1 cellular context compared by ENCODE assay signal in the genomic region with DNA sequence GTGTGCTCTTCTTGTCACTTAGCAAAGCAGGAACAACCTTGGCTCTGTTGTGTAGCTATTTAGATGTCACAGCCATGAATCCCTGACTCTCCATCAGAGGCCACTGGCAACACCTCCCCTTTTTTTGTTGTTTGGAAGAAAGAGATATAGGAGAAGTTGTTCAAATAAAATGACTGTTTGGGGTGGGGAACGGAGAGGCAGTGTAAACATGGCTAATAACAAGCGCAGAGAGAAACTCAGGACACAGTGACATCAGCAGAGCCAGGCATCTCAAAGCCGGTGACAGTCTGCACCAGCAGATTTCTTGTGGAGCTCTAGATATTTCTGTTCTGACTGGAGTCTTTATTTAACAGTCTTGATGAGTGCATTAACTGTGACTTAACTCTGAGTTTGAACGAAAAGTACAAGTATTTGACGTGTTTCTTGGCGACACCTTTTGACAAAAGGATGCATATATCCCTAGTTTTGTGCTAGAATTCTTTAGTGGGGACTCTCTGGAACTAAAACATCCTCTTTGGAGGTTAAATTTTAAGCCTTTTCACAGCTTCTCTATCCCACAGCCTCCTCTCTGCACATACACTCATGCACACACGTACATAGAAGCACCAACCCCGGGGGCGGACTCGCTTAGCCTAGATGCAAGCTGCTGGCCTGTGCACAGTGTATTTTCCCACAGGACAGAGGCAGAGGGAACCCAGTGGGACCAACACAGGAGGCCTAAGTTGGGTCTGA.
TF ChIP-seq lines count a peak whose summit lies in the region.

No MANE protein-coding gene starts in this region.

TF ChIP-seq in HepG2, 621 proteins besides CTCF, POLR2A, EP300 and RAD21 (continued from another document and continues in another):
- TF ChIP-seq TBX2 (CRISPR knock-in tag; IDR thresholded peaks at IDR 0.05; ENCODE audit: borderline replicate concordance) (peak; percentile 38; the same call in 1 of the 2 replicates), PTBP1 (IDR thresholded peaks at IDR 0.05; ENCODE audit: low read depth, low read length, poor library complexity, severe bottlenecking) (no peak), HNF1A (IDR thresholded peaks at IDR 0.05; ENCODE audit: low read depth) (0 out of 2 replicates have a peak, but pooled peaks have one; percentile 36), HNF1A (CRISPR knock-in tag; IDR thresholded peaks at IDR 0.05; ENCODE audit: borderline replicate concordance) (no peak), ZNF367 (CRISPR knock-in tag; IDR thresholded peaks at IDR 0.05; ENCODE audit: borderline replicate concordance) (no peak), ZNF672 (CRISPR knock-in tag; IDR thresholded peaks at IDR 0.05) (no peak), ZNF879 (CRISPR knock-in tag; IDR thresholded peaks at IDR 0.05) (no peak), POGZ (CRISPR knock-in tag; IDR thresholded peaks at IDR 0.05) (no peak), ZNF337 (CRISPR knock-in tag; IDR thresholded peaks at IDR 0.05; ENCODE audit: borderline replicate concordance, low read depth) (0 out of 2 replicates have a peak, but pooled peaks have one; percentile 19), BCL3 (CRISPR knock-in tag; IDR thresholded peaks at IDR 0.05) (0 out of 2 replicates have a peak, but pooled peaks have one; percentile 3), ZNF746 (CRISPR knock-in tag; IDR thresholded peaks at IDR 0.05) (no peak), MED8 (CRISPR knock-in tag; IDR thresholded peaks at IDR 0.05; ENCODE audit: insufficient replicate concordance) (no peak), SP2 (CRISPR knock-in tag; IDR thresholded peaks at IDR 0.05) (no peak), NFE2 (CRISPR knock-in tag; IDR thresholded peaks at IDR 0.05) (no peak), SMYD3 (CRISPR knock-in tag; IDR thresholded peaks at IDR 0.05) (no peak), ZNF460 (CRISPR knock-in tag; IDR thresholded peaks at IDR 0.05; ENCODE audit: borderline replicate concordance) (no peak), ZNF724P (CRISPR knock-in tag; IDR thresholded peaks at IDR 0.05; ENCODE audit: borderline replicate concordance) (no peak), HNRNPL (IDR thresholded peaks at IDR 0.05; ENCODE audit: low read depth, low read length) (no peak), KMT2B (CRISPR knock-in tag; IDR thresholded peaks at IDR 0.05) (no peak), GLI4 (CRISPR knock-in tag; IDR thresholded peaks at IDR 0.05; ENCODE audit: borderline replicate concordance) (no peak), PRDM10 (CRISPR knock-in tag; IDR thresholded peaks at IDR 0.05; ENCODE audit: low read depth) (no peak), ZNF740 (CRISPR knock-in tag; IDR thresholded peaks at IDR 0.05) (no peak), CHCHD3 (CRISPR knock-in tag; IDR thresholded peaks at IDR 0.05) (no peak), ZNF264 (CRISPR knock-in tag; IDR thresholded peaks at IDR 0.05) (no peak)
- TF ChIP-seq, protein P1, sequence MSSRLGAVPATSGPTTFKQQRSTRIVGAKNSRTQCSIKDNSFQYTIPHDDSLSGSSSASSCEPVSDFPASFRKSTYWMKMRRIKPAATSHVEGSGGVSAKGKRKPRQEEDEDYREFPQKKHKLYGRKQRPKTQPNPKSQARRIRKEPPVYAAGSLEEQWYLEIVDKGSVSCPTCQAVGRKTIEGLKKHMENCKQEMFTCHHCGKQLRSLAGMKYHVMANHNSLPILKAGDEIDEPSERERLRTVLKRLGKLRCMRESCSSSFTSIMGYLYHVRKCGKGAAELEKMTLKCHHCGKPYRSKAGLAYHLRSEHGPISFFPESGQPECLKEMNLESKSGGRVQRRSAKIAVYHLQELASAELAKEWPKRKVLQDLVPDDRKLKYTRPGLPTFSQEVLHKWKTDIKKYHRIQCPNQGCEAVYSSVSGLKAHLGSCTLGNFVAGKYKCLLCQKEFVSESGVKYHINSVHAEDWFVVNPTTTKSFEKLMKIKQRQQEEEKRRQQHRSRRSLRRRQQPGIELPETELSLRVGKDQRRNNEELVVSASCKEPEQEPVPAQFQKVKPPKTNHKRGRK (CRISPR knock-in tag; IDR thresholded peaks at IDR 0.05) = no peak
- TF ChIP-seq, protein P2, sequence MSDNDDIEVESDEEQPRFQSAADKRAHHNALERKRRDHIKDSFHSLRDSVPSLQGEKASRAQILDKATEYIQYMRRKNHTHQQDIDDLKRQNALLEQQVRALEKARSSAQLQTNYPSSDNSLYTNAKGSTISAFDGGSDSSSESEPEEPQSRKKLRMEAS (IDR thresholded peaks at IDR 0.05) = no peak
- TF ChIP-seq, protein P3, sequence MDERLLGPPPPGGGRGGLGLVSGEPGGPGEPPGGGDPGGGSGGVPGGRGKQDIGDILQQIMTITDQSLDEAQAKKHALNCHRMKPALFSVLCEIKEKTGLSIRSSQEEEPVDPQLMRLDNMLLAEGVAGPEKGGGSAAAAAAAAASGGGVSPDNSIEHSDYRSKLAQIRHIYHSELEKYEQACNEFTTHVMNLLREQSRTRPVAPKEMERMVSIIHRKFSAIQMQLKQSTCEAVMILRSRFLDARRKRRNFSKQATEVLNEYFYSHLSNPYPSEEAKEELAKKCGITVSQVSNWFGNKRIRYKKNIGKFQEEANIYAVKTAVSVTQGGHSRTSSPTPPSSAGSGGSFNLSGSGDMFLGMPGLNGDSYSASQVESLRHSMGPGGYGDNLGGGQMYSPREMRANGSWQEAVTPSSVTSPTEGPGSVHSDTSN (CRISPR knock-in tag; IDR thresholded peaks at IDR 0.05) = peak; percentile 28; the same call in 1 of the 2 replicates
- TF ChIP-seq, protein P4, sequence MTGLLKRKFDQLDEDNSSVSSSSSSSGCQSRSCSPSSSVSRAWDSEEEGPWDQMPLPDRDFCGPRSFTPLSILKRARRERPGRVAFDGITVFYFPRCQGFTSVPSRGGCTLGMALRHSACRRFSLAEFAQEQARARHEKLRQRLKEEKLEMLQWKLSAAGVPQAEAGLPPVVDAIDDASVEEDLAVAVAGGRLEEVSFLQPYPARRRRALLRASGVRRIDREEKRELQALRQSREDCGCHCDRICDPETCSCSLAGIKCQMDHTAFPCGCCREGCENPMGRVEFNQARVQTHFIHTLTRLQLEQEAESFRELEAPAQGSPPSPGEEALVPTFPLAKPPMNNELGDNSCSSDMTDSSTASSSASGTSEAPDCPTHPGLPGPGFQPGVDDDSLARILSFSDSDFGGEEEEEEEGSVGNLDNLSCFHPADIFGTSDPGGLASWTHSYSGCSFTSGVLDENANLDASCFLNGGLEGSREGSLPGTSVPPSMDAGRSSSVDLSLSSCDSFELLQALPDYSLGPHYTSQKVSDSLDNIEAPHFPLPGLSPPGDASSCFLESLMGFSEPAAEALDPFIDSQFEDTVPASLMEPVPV (CRISPR knock-in tag; IDR thresholded peaks at IDR 0.05) = no peak
- TF ChIP-seq, protein P5, sequence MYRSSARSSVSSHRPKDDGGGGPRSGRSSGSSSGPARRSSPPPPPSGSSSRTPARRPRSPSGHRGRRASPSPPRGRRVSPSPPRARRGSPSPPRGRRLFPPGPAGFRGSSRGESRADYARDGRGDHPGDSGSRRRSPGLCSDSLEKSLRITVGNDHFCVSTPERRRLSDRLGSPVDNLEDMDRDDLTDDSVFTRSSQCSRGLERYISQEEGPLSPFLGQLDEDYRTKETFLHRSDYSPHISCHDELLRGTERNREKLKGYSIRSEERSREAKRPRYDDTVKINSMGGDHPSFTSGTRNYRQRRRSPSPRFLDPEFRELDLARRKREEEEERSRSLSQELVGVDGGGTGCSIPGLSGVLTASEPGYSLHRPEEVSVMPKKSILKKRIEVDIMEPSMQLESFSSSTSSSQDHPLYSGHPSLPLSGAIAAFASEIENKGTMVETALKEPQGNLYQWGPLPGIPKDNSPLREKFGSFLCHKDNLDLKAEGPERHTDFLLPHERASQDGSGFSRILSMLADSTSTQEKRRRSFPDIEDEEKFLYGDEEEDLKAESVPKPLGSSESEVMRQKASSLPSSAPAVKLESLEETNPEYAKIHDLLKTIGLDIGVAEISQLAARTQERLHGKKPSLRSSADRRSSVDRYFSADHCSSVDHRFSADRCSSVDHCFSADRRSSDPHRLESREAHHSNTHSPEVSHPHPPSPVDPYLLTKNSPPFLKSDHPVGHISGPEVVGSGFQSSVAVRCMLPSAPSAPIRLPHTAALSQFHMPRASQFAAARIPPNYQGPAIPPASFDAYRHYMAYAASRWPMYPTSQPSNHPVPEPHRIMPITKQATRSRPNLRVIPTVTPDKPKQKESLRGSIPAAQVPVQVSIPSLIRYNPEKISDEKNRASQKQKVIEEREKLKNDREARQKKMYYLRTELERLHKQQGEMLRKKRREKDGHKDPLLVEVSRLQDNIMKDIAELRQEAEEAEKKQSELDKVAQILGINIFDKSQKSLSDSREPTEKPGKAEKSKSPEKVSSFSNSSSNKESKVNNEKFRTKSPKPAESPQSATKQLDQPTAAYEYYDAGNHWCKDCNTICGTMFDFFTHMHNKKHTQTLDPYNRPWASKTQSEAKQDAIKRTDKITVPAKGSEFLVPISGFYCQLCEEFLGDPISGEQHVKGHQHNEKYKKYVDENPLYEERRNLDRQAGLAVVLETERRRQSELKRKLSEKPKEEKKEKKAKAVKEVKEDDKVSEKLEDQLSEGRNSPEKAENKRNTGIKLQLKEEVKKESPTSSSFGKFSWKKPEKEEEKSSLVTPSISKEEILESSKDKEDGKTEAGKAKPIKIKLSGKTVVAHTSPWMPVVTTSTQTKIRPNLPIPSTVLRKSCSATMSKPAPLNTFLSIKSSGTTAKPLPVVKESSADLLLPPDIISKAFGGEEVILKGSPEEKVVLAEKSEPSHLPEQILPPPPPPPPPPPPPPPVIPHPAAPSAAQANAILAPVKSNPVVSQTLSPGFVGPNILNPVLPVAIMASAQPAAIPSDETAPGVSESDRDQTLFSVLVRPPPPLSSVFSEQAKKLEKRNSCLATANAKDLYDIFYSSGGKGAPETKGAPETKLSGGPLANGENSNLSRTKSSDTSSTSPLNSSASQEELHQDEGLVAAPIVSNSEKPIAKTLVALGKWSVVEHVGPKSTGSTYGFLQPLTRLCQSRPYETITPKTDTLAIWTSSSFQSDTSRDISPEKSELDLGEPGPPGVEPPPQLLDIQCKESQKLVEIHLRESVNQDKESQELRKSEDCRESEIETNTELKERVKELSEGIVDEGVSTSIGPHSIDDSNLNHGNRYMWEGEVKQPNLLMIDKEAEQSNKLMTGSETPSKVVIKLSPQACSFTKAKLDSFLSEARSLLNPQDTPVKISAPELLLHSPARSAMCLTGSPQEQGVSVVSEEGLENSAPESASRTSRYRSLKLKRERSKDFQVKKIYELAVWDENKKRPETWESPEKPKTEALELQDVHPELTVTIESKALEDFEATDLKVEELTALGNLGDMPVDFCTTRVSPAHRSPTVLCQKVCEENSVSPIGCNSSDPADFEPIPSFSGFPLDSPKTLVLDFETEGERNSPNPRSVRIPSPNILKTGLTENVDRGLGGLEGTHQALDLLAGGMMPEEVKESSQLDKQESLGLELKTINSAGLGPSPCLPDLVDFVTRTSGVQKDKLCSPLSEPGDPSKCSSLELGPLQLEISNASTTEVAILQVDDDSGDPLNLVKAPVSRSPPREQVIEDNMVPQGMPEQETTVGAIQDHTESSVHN (CRISPR knock-in tag; IDR thresholded peaks at IDR 0.05) = no peak
